In genomic region chr10:124744688-124745055, GRCh38 we compare ENCODE assay signal across 8 cellular contexts. TPM values are rescaled to one million over a fixed set of nuclear protein-coding genes. Genes with fewer than 3 reads are reported as not detected.
DNase-seq lines count a peak whose midpoint lies in the region; ATAC-seq and TF ChIP-seq lines count a peak whose summit lies in the region.

No MANE protein-coding gene starts in this region.

- POLR2A ChIA-PET in activated CD8-positive, alpha-beta T cell treated with anti-CD3 and anti-CD28 coated beads, Interleukin-2, amount 10 ng/mL, durations not matched to agents 7 days and 5 days (lab: Charles Lee) = interaction anchor here (1.0 to 1.3 kb wide), 2 partner anchors 26 to 57 kb away, joined by 3 to 6 read pairs; partner anchors contain the start of gene ABRAXAS2

- intact Hi-C loops in left ventricle myocardium inferior (cut with micrococcal nuclease) = loop anchor here (5.0 kb wide), 3 partner anchors 42 to 202 kb away; no protein-coding TSS in a partner anchor
- intact Hi-C loops in sciatic nerve (cut with DNase I) = loop anchor here (5.0 kb wide), 2 partner anchors 122 to 212 kb away; no protein-coding TSS in a partner anchor

- no peaks in the 10 kb centered on the region for H3K9me3 Mint-ChIP-seq in activated T-cell treated with anti-CD3 and anti-CD28 coated beads, Interleukin-2, amount 50 U/mL, for 72 hours
- H3K9me3 Mint-ChIP-seq in activated CD8-positive, alpha-beta T cell treated with anti-CD3 and anti-CD28 coated beads, Interleukin-2, amount 10 ng/mL, durations not matched to agents 7 days and 5 days (ENCODE audit: insufficient read depth) = no peaks in the 10 kb centered on the region

- DNase-seq in activated T-cell treated with anti-CD3 and anti-CD28 coated beads, Interleukin-2, amount 50 U/mL, for 72 hours = no peak
- no peak for DNase-seq in activated T-cell treated with anti-CD3 and anti-CD28 coated beads, Interleukin-2, amount 50 U/mL, for 48 hours
- DNase-seq in activated CD8-positive, alpha-beta T cell treated with anti-CD3 and anti-CD28 coated beads, Interleukin-2, amount 10 ng/mL, durations not matched to agents 7 days and 5 days = no peak
- DNase-seq in left ventricle myocardium inferior = no peak
- no peak for DNase-seq in sciatic nerve (ENCODE audit: low spot score)
- no peak for DNase-seq in DMS 273 (lab: John Stamatoyannopoulos, UW; ENCODE audit: unreplicated experiment)
- DNase-seq in NCI-H2029 (lab: John Stamatoyannopoulos, UW) = no peak
- no peak for DNase-seq in GM13976 (ENCODE audit: low spot score)

- CTCF ChIA-PET in activated CD8-positive, alpha-beta T cell treated with anti-CD3 and anti-CD28 coated beads, Interleukin-2, amount 10 ng/mL, durations not matched to agents 7 days and 5 days (lab: Charles Lee) = interaction anchor here (1.1 to 5.9 kb wide), 14 partner anchors 11 to 214 kb away, joined by 3 to 34 read pairs (median 7); partner anchors contain the start of gene EEF1AKMT2

- ATAC-seq in activated T-cell treated with anti-CD3 and anti-CD28 coated beads, Interleukin-2, amount 50 U/mL, for 72 hours (replicated peaks in 1 of 2) = no peak
- ATAC-seq in activated CD8-positive, alpha-beta T cell treated with anti-CD3 and anti-CD28 coated beads, Interleukin-2, amount 10 ng/mL, durations not matched to agents 7 days and 5 days = no peak
- ATAC-seq in sciatic nerve = peak; percentile 29

- peaks cover 10% of the 10 kb centered on the region for H3K36me3 ChIP-seq in left ventricle myocardium inferior

- peaks cover 14% of the 10 kb centered on the region for H3K27me3 Mint-ChIP-seq in activated T-cell treated with anti-CD3 and anti-CD28 coated beads, Interleukin-2, amount 50 U/mL, for 72 hours (ENCODE audit: low read depth)
- peaks cover 6% of the 10 kb centered on the region for H3K27me3 Mint-ChIP-seq in activated CD8-positive, alpha-beta T cell treated with anti-CD3 and anti-CD28 coated beads, Interleukin-2, amount 10 ng/mL, durations not matched to agents 7 days and 5 days (ENCODE audit: low read depth)

- H3K4me1 ChIP-seq in left ventricle myocardium inferior = peaks cover 55% of the 10 kb centered on the region

- H3K4me3 Mint-ChIP-seq in activated T-cell treated with anti-CD3 and anti-CD28 coated beads, Interleukin-2, amount 50 U/mL, for 72 hours = peak overlapping the region; percentile 53 to 69
- H3K4me3 Mint-ChIP-seq in activated CD8-positive, alpha-beta T cell treated with anti-CD3 and anti-CD28 coated beads, Interleukin-2, amount 10 ng/mL, durations not matched to agents 7 days and 5 days = peak overlapping the region; percentile 75

- peak overlapping the region; percentile 33 for H3K27ac Mint-ChIP-seq in activated T-cell treated with anti-CD3 and anti-CD28 coated beads, Interleukin-2, amount 50 U/mL, for 72 hours
- peak overlapping the region; percentile 75 for H3K27ac Mint-ChIP-seq in activated CD8-positive, alpha-beta T cell treated with anti-CD3 and anti-CD28 coated beads, Interleukin-2, amount 10 ng/mL, durations not matched to agents 7 days and 5 days

- peaks cover 2 to 3% of the 10 kb centered on the region in 2 donors for H3K36me3 Mint-ChIP-seq in activated T-cell treated with anti-CD3 and anti-CD28 coated beads, Interleukin-2, amount 50 U/mL, for 72 hours (ENCODE audit: insufficient read depth in 2 of 2)
- peaks cover 21% of the 10 kb centered on the region for H3K36me3 Mint-ChIP-seq in activated CD8-positive, alpha-beta T cell treated with anti-CD3 and anti-CD28 coated beads, Interleukin-2, amount 10 ng/mL, durations not matched to agents 7 days and 5 days (ENCODE audit: low read depth)

- peak overlapping the region; percentile 82 for H3K4me3 ChIP-seq in left ventricle myocardium inferior

- no peaks in the 10 kb centered on the region for H3K27me3 ChIP-seq in left ventricle myocardium inferior (ENCODE audit: low read depth)

- no peaks in the 10 kb centered on the region for H3K9me3 ChIP-seq in left ventricle myocardium inferior (replicated peaks)

- peaks cover 51% of the 10 kb centered on the region for H3K4me1 Mint-ChIP-seq in activated T-cell treated with anti-CD3 and anti-CD28 coated beads, Interleukin-2, amount 50 U/mL, for 72 hours (ENCODE audit: low read depth)
- peaks cover 54% of the 10 kb centered on the region for H3K4me1 Mint-ChIP-seq in activated CD8-positive, alpha-beta T cell treated with anti-CD3 and anti-CD28 coated beads, Interleukin-2, amount 10 ng/mL, durations not matched to agents 7 days and 5 days (ENCODE audit: low read depth)

- peak overlapping the region; percentile 93 for H3K27ac ChIP-seq in left ventricle myocardium inferior (replicated peaks)

- TF ChIP-seq CTCF in left ventricle myocardium inferior (IDR thresholded peaks at IDR 0.05; ENCODE audit: borderline replicate concordance) (no peak), GM13976 (IDR thresholded peaks at IDR 0.05; ENCODE audit: borderline replicate concordance, control extremely low read depth, extremely low read depth, insufficient read depth, missing control alignments) (no peak)

- in situ Hi-C loops in GM13976 (cut with MboI; ENCODE audit: low sequenced_read_pairs, unreplicated experiment) = no loop called here

RNA-seq across cellular contexts. Expression of gene FAM53B, which starts 0.5 kb away (rescaled TPM):
- total RNA-seq in activated T-cell treated with anti-CD3 and anti-CD28 coated beads, Interleukin-2, amount 50 U/mL, for 72 hours = 10 to 100 TPM; 30.0 to 37.7 TPM
- 10 to 100 TPM; 19.9 to 21.8 TPM for total RNA-seq in activated CD8-positive, alpha-beta T cell treated with anti-CD3 and anti-CD28 coated beads, Interleukin-2, amount 10 ng/mL, durations not matched to agents 7 days and 5 days
- total RNA-seq in left ventricle myocardium inferior (53.4 TPM), sciatic nerve (48.0 TPM)

RNA-seq across cellular contexts. Expression of gene EEF1AKMT2, which starts 47.0 kb away (rescaled TPM):
- 10 to 100 TPM; 25.4 to 29.4 TPM for total RNA-seq in activated T-cell treated with anti-CD3 and anti-CD28 coated beads, Interleukin-2, amount 50 U/mL, for 72 hours
- 10 to 100 TPM; 22.3 to 25.5 TPM for total RNA-seq in activated CD8-positive, alpha-beta T cell treated with anti-CD3 and anti-CD28 coated beads, Interleukin-2, amount 10 ng/mL, durations not matched to agents 7 days and 5 days
- total RNA-seq in left ventricle myocardium inferior = 13.8 TPM
- total RNA-seq in sciatic nerve = 21.3 TPM

RNA-seq across cellular contexts. Expression of gene ABRAXAS2, which starts 56.9 kb away (rescaled TPM):
- 10 to 100 TPM; 20.9 to 24.9 TPM for total RNA-seq in activated T-cell treated with anti-CD3 and anti-CD28 coated beads, Interleukin-2, amount 50 U/mL, for 72 hours
- 10 to 100 TPM; 12.1 to 15.2 TPM for total RNA-seq in activated CD8-positive, alpha-beta T cell treated with anti-CD3 and anti-CD28 coated beads, Interleukin-2, amount 10 ng/mL, durations not matched to agents 7 days and 5 days
- 11.7 TPM for total RNA-seq in left ventricle myocardium inferior
- 12.7 TPM for total RNA-seq in sciatic nerve
